In genomic region chr5:180717989-180718388, GRCh38 we compare ENCODE assay signal across 17 cellular contexts. TPM values are rescaled to one million over a fixed set of nuclear protein-coding genes. Genes with fewer than 3 reads are reported as not detected.
DNase-seq lines count a peak whose midpoint lies in the region; ATAC-seq, FAIRE-seq and TF ChIP-seq lines count a peak whose summit lies in the region.
"Had no signal": no experiment of that assay in that cellular context is flagged by ENCODE, and none has a peak within 500 bp of the region (broad histone marks: within the 10 kb centered on the region; RNA-seq: fewer than 3 reads in every experiment).

No MANE protein-coding gene starts in this region.

- TF ChIP-seq CTCF in WTC11 (IDR thresholded peaks at IDR 0.05) = no peak

- intact Hi-C loops in activated T-helper 1 cell treated with anti-CD3 and anti-CD28 coated beads, Interleukin-12 subunit alpha, Interleukin-12 subunit beta, Interleukin-2, Interleukin-4 antibody, amounts not matched to agents 30 ng/mL and 10 ng/mL and 1 ng/mL, durations not matched to agents 14 hours and 24 hours and 36 hours (cut with micrococcal nuclease) = loop anchor here (1.0 to 2.0 kb wide), 4 partner anchors 30 to 112 kb away; no protein-coding TSS in a partner anchor

- H3K9me3 Mint-ChIP-seq in effector memory CD8-positive, alpha-beta T cell = peaks cover 0 to 2% of the 10 kb centered on the region in 2 donors
- H3K9me3 Mint-ChIP-seq in WTC11 = peaks cover 14% of the 10 kb centered on the region
- H3K9me3 Mint-ChIP-seq in activated T-helper 1 cell treated with anti-CD3 and anti-CD28 coated beads, Interleukin-12 subunit alpha, Interleukin-12 subunit beta, Interleukin-2, Interleukin-4 antibody, amounts not matched to agents 30 ng/mL and 10 ng/mL and 1 ng/mL, durations not matched to agents 14 hours and 24 hours and 36 hours = no peaks in the 10 kb centered on the region

- H3K4me3 Mint-ChIP-seq in effector memory CD8-positive, alpha-beta T cell = peak overlapping the region in 1 of 2 donors; percentile 33
- no peak overlapping the region for H3K4me3 Mint-ChIP-seq in WTC11
- no peak overlapping the region for H3K4me3 Mint-ChIP-seq in activated T-helper 1 cell treated with anti-CD3 and anti-CD28 coated beads, Interleukin-12 subunit alpha, Interleukin-12 subunit beta, Interleukin-2, Interleukin-4 antibody, amounts not matched to agents 30 ng/mL and 10 ng/mL and 1 ng/mL, durations not matched to agents 14 hours and 24 hours and 36 hours
- H3K4me3 Mint-ChIP-seq: CD4-positive, alpha-beta T cell had no signal

- H3K4me1 Mint-ChIP-seq in effector memory CD8-positive, alpha-beta T cell (ENCODE audit: low read depth in 2 of 2) = peaks cover 15 to 20% of the 10 kb centered on the region in 2 donors
- no peaks in the 10 kb centered on the region; the same call in 1 of the 2 replicates for H3K4me1 Mint-ChIP-seq in WTC11
- peaks cover 10% of the 10 kb centered on the region for H3K4me1 Mint-ChIP-seq in activated T-helper 1 cell treated with anti-CD3 and anti-CD28 coated beads, Interleukin-12 subunit alpha, Interleukin-12 subunit beta, Interleukin-2, Interleukin-4 antibody, amounts not matched to agents 30 ng/mL and 10 ng/mL and 1 ng/mL, durations not matched to agents 14 hours and 24 hours and 36 hours (ENCODE audit: low read depth)

- no peak for DNase-seq in GM12891 (ENCODE audit: insufficient read length, low spot score)
- no peak for DNase-seq in effector memory CD8-positive, alpha-beta T cell
- no peak for DNase-seq in inferior parietal cortex (ENCODE audit: extremely low spot score)
- no peak for DNase-seq in WTC11 (ENCODE audit: low spot score)
- DNase-seq in activated T-helper 1 cell treated with anti-CD3 and anti-CD28 coated beads, Interleukin-12 subunit alpha, Interleukin-12 subunit beta, Interleukin-2, Interleukin-4 antibody, amounts not matched to agents 30 ng/mL and 10 ng/mL and 1 ng/mL, durations not matched to agents 14 hours and 24 hours and 36 hours (ENCODE audit: low spot score) = no peak
- DNase-seq: cortex of kidney, DMS79, right lobe of liver, tibial artery had no signal

- CTCF ChIA-PET in WTC11 (lab: Charles Lee) = interaction anchor here (0.8 to 2.5 kb wide), 19 partner anchors 8 to 517 kb away, joined by 3 to 18 read pairs (median 6); partner anchors contain the start of gene FLT4

- POLR2A ChIA-PET in WTC11 (lab: Charles Lee) = no interaction called here

- peak overlapping the region; percentile 67 to 81 for H3K27ac Mint-ChIP-seq in effector memory CD8-positive, alpha-beta T cell
- H3K27ac Mint-ChIP-seq in WTC11 = no peak overlapping the region
- no peak overlapping the region for H3K27ac Mint-ChIP-seq in activated T-helper 1 cell treated with anti-CD3 and anti-CD28 coated beads, Interleukin-12 subunit alpha, Interleukin-12 subunit beta, Interleukin-2, Interleukin-4 antibody, amounts not matched to agents 30 ng/mL and 10 ng/mL and 1 ng/mL, durations not matched to agents 14 hours and 24 hours and 36 hours
- H3K27ac Mint-ChIP-seq: CD4-positive, alpha-beta T cell had no signal

- H3K36me3 Mint-ChIP-seq in effector memory CD8-positive, alpha-beta T cell (ENCODE audit: insufficient read depth) = peaks cover 6% of the 10 kb centered on the region
- H3K36me3 Mint-ChIP-seq in WTC11 = peaks cover 11% of the 10 kb centered on the region
- peaks cover 1% of the 10 kb centered on the region for H3K36me3 Mint-ChIP-seq in activated T-helper 1 cell treated with anti-CD3 and anti-CD28 coated beads, Interleukin-12 subunit alpha, Interleukin-12 subunit beta, Interleukin-2, Interleukin-4 antibody, amounts not matched to agents 30 ng/mL and 10 ng/mL and 1 ng/mL, durations not matched to agents 14 hours and 24 hours and 36 hours (ENCODE audit: low read depth)

- FAIRE-seq in GM12891 (lab: Jason Lieb, UNC) = no peak

- H3K27me3 Mint-ChIP-seq in effector memory CD8-positive, alpha-beta T cell = peaks cover 7 to 10% of the 10 kb centered on the region in 2 donors
- H3K27me3 Mint-ChIP-seq in WTC11 (ENCODE audit: low read depth) = no peaks in the 10 kb centered on the region; the same call in 1 of the 2 replicates
- H3K27me3 Mint-ChIP-seq in activated T-helper 1 cell treated with anti-CD3 and anti-CD28 coated beads, Interleukin-12 subunit alpha, Interleukin-12 subunit beta, Interleukin-2, Interleukin-4 antibody, amounts not matched to agents 30 ng/mL and 10 ng/mL and 1 ng/mL, durations not matched to agents 14 hours and 24 hours and 36 hours (ENCODE audit: insufficient read depth) = peaks cover 11% of the 10 kb centered on the region
- H3K27me3 Mint-ChIP-seq: CD4-positive, alpha-beta T cell had no signal

- ATAC-seq in GM18870 (IDR thresholded peaks at IDR 0.05; ENCODE audit: unreplicated experiment) = peak; percentile 67
- peak; percentile 58 for ATAC-seq in HG03103 (IDR thresholded peaks at IDR 0.05; ENCODE audit: low read depth, unreplicated experiment)
- ATAC-seq in effector memory CD8-positive, alpha-beta T cell (replicated peaks) = no peak
- no peak for ATAC-seq in WTC11

- no peak for TF ChIP-seq POLR2A in GM12891 (IDR thresholded peaks at IDR 0.05; ENCODE audit: low read depth, low read length)

TF ChIP-seq in GM12891, 5 proteins besides CTCF, POLR2A, EP300 and RAD21:
- TF ChIP-seq SPI1 (IDR thresholded peaks at IDR 0.05; ENCODE audit: low read depth, low read length) (peak; percentile 89), POU2F2 (IDR thresholded peaks at IDR 0.05; ENCODE audit: low read depth, low read length) (no peak), PAX5 (IDR thresholded peaks at IDR 0.05; ENCODE audit: insufficient read depth, low read length, severe bottlenecking) (no peak), TAF1 (IDR thresholded peaks at IDR 0.05; ENCODE audit: low read depth, low read length) (no peak), POLR2AphosphoS5 (IDR thresholded peaks at IDR 0.05; ENCODE audit: low read depth, low read length) (no peak)

TF ChIP-seq in WTC11, 78 proteins besides CTCF, POLR2A, EP300 and RAD21:
- TF ChIP-seq ZNF317 (CRISPR knock-in tag; IDR thresholded peaks at IDR 0.05; ENCODE audit: borderline replicate concordance, low read depth) (no peak), ZNF423 (CRISPR knock-in tag; IDR thresholded peaks at IDR 0.05) (no peak), ETV6 (CRISPR knock-in tag; IDR thresholded peaks at IDR 0.05) (no peak), AR (CRISPR knock-in tag; IDR thresholded peaks at IDR 0.05) (no peak), HMGA2 (CRISPR knock-in tag; IDR thresholded peaks at IDR 0.05) (no peak), JUN (CRISPR knock-in tag; IDR thresholded peaks at IDR 0.05) (no peak), GTF2I (CRISPR knock-in tag; conservative IDR thresholded peaks at IDR 0.05) (no peak), FOXJ3 (CRISPR knock-in tag; IDR thresholded peaks at IDR 0.05; ENCODE audit: borderline replicate concordance) (no peak), CREM (CRISPR knock-in tag; IDR thresholded peaks at IDR 0.05) (no peak), PRRX2 (CRISPR knock-in tag; IDR thresholded peaks at IDR 0.05) (no peak), E2F1 (CRISPR knock-in tag; IDR thresholded peaks at IDR 0.05) (no peak)

RNA-seq across cellular contexts. Expression of gene OR2Y1, which starts 21.9 kb away (rescaled TPM):
- not detected for polyA plus RNA-seq in GM12891 (2012; ENCODE audit: low read depth, missing spikeins)
- total RNA-seq in WTC11 (2021) = not detected in 3 replicates
- total RNA-seq in activated T-helper 1 cell treated with anti-CD3 and anti-CD28 coated beads, Interleukin-12 subunit alpha, Interleukin-12 subunit beta, Interleukin-2, Interleukin-4 antibody, amounts not matched to agents 30 ng/mL and 10 ng/mL and 1 ng/mL, durations not matched to agents 14 hours and 24 hours and 36 hours = not detected in 2 replicates
- total RNA-seq: breast epithelium; CD4-positive, alpha-beta T cell; hepatocyte; lung; osteoblast; right lobe of liver had no signal
- polyA plus RNA-seq: adipose tissue, hepatocyte, lung had no signal

Comparison
In these comparisons a context has a peak if more than half of its experiments do, and no peak if none do; other contexts are left out.
1. ATAC-seq: peak in GM18870 (single experiment) and HG03103 (single experiment); none in effector memory CD8-positive, alpha-beta T cell (single experiment) and WTC11 (single experiment).
2. H3K27ac Mint-ChIP-seq: peak in effector memory CD8-positive, alpha-beta T cell (2 of 2); none in WTC11 (single experiment) and activated T-helper 1 cell treated with anti-CD3 and anti-CD28 coated beads, Interleukin-12 subunit alpha, Interleukin-12 subunit beta, Interleukin-2, Interleukin-4 antibody, amounts not matched to agents 30 ng/mL and 10 ng/mL and 1 ng/mL, durations not matched to agents 14 hours and 24 hours and 36 hours (single experiment).